ENCODE assay signal across 1 cellular context in the genomic region with DNA sequence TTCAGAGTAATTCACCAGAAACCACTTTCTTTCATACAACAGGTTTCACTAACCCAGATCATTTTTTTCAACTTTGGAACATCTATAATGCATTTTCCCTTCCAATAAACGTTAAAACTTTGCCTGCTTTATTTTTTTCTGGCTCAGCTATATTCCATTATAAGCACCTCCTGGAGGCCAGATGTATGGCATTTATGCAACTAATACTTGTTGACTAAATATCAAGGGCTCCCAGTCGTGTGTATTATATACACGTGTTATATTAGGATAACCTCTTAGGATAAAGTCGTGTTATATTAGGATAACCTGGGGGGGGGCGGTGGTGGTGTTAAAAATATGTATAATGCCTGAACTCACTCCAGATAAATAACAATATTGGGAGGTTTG.
TF ChIP-seq lines count a peak whose summit lies in the region.

No MANE protein-coding gene starts in this region.

TF ChIP-seq in HepG2, 621 proteins besides CTCF, POLR2A, EP300 and RAD21:
- TF ChIP-seq ZNF569 (CRISPR knock-in tag; IDR thresholded peaks at IDR 0.05; ENCODE audit: borderline replicate concordance) (no peak), ZNF34 (CRISPR knock-in tag; IDR thresholded peaks at IDR 0.05; ENCODE audit: borderline replicate concordance) (no peak), AKAP8 (CRISPR knock-in tag; IDR thresholded peaks at IDR 0.05) (no peak), MTERF4 (CRISPR knock-in tag; IDR thresholded peaks at IDR 0.05) (no peak), ZNF10 (CRISPR knock-in tag; IDR thresholded peaks at IDR 0.05; ENCODE audit: borderline replicate concordance, low read depth) (no peak), HMG20B (CRISPR knock-in tag; conservative IDR thresholded peaks at IDR 0.05) (no peak), NCOA2 (CRISPR knock-in tag; IDR thresholded peaks at IDR 0.05) (no peak), ZNF839 (CRISPR knock-in tag; IDR thresholded peaks at IDR 0.05; ENCODE audit: borderline replicate concordance) (no peak), NRL (CRISPR knock-in tag; IDR thresholded peaks at IDR 0.05; ENCODE audit: borderline replicate concordance) (no peak), ZNF407 (CRISPR knock-in tag; IDR thresholded peaks at IDR 0.05; ENCODE audit: not compliant biosample characterization) (no peak), ZFP1 (CRISPR knock-in tag; IDR thresholded peaks at IDR 0.05) (no peak), NCOR1 (IDR thresholded peaks at IDR 0.05; ENCODE audit: borderline replicate concordance, low read length) (no peak), KLF16 (CRISPR knock-in tag; IDR thresholded peaks at IDR 0.05) (no peak), ZMYM2 (CRISPR knock-in tag; IDR thresholded peaks at IDR 0.05) (no peak), TBL1XR1 (IDR thresholded peaks at IDR 0.05; ENCODE audit: borderline replicate concordance, low read length, partially characterized antibody) (no peak)
- TF ChIP-seq, protein P1, sequence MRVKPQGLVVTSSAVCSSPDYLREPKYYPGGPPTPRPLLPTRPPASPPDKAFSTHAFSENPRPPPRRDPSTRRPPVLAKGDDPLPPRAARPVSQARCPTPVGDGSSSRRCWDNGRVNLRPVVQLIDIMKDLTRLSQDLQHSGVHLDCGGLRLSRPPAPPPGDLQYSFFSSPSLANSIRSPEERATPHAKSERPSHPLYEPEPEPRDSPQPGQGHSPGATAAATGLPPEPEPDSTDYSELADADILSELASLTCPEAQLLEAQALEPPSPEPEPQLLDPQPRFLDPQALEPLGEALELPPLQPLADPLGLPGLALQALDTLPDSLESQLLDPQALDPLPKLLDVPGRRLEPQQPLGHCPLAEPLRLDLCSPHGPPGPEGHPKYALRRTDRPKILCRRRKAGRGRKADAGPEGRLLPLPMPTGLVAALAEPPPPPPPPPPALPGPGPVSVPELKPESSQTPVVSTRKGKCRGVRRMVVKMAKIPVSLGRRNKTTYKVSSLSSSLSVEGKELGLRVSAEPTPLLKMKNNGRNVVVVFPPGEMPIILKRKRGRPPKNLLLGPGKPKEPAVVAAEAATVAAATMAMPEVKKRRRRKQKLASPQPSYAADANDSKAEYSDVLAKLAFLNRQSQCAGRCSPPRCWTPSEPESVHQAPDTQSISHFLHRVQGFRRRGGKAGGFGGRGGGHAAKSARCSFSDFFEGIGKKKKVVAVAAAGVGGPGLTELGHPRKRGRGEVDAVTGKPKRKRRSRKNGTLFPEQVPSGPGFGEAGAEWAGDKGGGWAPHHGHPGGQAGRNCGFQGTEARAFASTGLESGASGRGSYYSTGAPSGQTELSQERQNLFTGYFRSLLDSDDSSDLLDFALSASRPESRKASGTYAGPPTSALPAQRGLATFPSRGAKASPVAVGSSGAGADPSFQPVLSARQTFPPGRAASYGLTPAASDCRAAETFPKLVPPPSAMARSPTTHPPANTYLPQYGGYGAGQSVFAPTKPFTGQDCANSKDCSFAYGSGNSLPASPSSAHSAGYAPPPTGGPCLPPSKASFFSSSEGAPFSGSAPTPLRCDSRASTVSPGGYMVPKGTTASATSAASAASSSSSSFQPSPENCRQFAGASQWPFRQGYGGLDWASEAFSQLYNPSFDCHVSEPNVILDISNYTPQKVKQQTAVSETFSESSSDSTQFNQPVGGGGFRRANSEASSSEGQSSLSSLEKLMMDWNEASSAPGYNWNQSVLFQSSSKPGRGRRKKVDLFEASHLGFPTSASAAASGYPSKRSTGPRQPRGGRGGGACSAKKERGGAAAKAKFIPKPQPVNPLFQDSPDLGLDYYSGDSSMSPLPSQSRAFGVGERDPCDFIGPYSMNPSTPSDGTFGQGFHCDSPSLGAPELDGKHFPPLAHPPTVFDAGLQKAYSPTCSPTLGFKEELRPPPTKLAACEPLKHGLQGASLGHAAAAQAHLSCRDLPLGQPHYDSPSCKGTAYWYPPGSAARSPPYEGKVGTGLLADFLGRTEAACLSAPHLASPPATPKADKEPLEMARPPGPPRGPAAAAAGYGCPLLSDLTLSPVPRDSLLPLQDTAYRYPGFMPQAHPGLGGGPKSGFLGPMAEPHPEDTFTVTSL (CRISPR knock-in tag; IDR thresholded peaks at IDR 0.05; ENCODE audit: borderline replicate concordance): no peak
- TF ChIP-seq, protein P2, sequence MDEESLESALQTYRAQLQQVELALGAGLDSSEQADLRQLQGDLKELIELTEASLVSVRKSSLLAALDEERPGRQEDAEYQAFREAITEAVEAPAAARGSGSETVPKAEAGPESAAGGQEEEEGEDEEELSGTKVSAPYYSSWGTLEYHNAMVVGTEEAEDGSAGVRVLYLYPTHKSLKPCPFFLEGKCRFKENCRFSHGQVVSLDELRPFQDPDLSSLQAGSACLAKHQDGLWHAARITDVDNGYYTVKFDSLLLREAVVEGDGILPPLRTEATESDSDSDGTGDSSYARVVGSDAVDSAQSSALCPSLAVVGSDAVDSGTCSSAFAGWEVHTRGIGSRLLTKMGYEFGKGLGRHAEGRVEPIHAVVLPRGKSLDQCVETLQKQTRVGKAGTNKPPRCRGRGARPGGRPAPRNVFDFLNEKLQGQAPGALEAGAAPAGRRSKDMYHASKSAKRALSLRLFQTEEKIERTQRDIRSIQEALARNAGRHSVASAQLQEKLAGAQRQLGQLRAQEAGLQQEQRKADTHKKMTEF (CRISPR knock-in tag; IDR thresholded peaks at IDR 0.05): no peak
- TF ChIP-seq, protein P3, sequence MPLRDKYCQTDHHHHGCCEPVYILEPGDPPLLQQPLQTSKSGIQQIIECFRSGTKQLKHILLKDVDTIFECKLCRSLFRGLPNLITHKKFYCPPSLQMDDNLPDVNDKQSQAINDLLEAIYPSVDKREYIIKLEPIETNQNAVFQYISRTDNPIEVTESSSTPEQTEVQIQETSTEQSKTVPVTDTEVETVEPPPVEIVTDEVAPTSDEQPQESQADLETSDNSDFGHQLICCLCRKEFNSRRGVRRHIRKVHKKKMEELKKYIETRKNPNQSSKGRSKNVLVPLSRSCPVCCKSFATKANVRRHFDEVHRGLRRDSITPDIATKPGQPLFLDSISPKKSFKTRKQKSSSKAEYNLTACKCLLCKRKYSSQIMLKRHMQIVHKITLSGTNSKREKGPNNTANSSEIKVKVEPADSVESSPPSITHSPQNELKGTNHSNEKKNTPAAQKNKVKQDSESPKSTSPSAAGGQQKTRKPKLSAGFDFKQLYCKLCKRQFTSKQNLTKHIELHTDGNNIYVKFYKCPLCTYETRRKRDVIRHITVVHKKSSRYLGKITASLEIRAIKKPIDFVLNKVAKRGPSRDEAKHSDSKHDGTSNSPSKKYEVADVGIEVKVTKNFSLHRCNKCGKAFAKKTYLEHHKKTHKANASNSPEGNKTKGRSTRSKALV (CRISPR knock-in tag; IDR thresholded peaks at IDR 0.05): no peak
